In the genomic region with DNA sequence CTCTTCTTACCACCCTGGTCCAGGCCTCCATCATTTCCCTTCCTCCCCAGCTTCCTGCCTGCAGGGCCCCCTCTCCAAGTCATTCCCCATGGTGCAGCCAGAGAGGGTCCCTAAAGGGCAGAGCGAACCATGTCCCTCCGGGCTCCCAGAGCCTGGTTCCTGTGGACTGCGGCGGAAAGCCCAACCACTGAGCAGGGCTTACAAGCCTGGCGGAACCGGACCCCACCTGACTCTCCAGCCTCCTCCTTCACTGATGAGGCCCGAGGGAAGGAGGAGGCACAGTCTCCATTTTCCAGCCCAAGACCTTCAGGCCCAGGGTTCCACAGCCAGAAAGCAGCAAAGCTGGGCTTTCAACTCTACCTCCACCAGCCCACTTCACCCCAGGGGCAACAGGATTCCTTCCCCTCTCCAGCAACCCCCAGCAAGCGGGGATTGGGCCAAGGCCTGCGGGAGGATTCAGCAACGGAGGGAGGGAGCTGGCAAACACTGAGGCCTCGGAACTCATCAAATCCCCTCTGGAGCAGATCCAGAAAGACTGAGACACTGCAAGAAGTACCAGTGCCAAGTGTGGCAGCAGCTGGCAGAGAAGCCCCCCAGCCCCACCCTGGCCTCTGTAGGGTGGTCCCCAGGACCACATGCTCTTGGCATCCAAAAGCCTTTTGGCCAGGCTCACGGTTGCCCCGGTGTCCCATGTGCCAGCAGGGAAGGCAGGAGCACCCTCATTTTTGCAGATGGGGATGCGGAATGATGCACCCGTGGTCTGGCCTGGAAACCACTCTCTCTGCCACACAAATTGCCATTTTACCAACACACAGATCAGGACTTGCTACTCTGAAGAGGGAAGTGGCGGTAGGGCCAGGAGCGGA, we compare ENCODE assay signal across 1 cellular context.
TF ChIP-seq lines count a peak whose summit lies in the region.

No MANE protein-coding gene starts in this region.

TF ChIP-seq in H1, 55 proteins besides CTCF, POLR2A, EP300 and RAD21:
- TF ChIP-seq, protein P1, sequence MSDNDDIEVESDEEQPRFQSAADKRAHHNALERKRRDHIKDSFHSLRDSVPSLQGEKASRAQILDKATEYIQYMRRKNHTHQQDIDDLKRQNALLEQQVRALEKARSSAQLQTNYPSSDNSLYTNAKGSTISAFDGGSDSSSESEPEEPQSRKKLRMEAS (IDR thresholded peaks at IDR 0.05), result no peak
- TF ChIP-seq RBBP5 (IDR thresholded peaks at IDR 0.05; ENCODE audit: borderline replicate concordance, low read depth, low read length) (no peak), CTBP2 (IDR thresholded peaks at IDR 0.05; ENCODE audit: borderline replicate concordance, insufficient read depth, insufficient read length, low read length) (no peak), PHF8 (conservative IDR thresholded peaks at IDR 0.05; ENCODE audit: low read depth, low read length) (no peak), TBP (IDR thresholded peaks at IDR 0.05; ENCODE audit: low read depth, low read length) (no peak), CBX5 (IDR thresholded peaks at IDR 0.05; ENCODE audit: low read depth, low read length) (no peak), BRCA1 (IDR thresholded peaks at IDR 0.05; ENCODE audit: low read depth, low read length) (no peak), GABPA (IDR thresholded peaks at IDR 0.05; ENCODE audit: borderline replicate concordance, insufficient read depth, low read length) (no peak), YY1 (IDR thresholded peaks at IDR 0.05; ENCODE audit: low read depth, low read length) (no peak), KDM4A (IDR thresholded peaks at IDR 0.05; ENCODE audit: low read depth, low read length, severe bottlenecking) (no peak), EZH2 (IDR thresholded peaks at IDR 0.05; ENCODE audit: low read depth, low read length, severe bottlenecking) (no peak), TAF7 (optimal IDR thresholded peaks at IDR 0.05; ENCODE audit: borderline replicate concordance, low read depth, low read length) (no peak), ASH2L (IDR thresholded peaks at IDR 0.05; ENCODE audit: low read length) (no peak), SIN3A (conservative IDR thresholded peaks at IDR 0.05 in 1 of 2, IDR thresholded peaks at IDR 0.05 in 1 of 2; ENCODE audit: low read depth in 1 of 2, low read length in 2 of 2) (no peak), TEAD4 (IDR thresholded peaks at IDR 0.05; ENCODE audit: low read depth, low read length) (no peak)
- TF ChIP-seq, protein P2, sequence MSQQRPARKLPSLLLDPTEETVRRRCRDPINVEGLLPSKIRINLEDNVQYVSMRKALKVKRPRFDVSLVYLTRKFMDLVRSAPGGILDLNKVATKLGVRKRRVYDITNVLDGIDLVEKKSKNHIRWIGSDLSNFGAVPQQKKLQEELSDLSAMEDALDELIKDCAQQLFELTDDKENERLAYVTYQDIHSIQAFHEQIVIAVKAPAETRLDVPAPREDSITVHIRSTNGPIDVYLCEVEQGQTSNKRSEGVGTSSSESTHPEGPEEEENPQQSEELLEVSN (IDR thresholded peaks at IDR 0.05), result no peak
- TF ChIP-seq, protein P3, sequence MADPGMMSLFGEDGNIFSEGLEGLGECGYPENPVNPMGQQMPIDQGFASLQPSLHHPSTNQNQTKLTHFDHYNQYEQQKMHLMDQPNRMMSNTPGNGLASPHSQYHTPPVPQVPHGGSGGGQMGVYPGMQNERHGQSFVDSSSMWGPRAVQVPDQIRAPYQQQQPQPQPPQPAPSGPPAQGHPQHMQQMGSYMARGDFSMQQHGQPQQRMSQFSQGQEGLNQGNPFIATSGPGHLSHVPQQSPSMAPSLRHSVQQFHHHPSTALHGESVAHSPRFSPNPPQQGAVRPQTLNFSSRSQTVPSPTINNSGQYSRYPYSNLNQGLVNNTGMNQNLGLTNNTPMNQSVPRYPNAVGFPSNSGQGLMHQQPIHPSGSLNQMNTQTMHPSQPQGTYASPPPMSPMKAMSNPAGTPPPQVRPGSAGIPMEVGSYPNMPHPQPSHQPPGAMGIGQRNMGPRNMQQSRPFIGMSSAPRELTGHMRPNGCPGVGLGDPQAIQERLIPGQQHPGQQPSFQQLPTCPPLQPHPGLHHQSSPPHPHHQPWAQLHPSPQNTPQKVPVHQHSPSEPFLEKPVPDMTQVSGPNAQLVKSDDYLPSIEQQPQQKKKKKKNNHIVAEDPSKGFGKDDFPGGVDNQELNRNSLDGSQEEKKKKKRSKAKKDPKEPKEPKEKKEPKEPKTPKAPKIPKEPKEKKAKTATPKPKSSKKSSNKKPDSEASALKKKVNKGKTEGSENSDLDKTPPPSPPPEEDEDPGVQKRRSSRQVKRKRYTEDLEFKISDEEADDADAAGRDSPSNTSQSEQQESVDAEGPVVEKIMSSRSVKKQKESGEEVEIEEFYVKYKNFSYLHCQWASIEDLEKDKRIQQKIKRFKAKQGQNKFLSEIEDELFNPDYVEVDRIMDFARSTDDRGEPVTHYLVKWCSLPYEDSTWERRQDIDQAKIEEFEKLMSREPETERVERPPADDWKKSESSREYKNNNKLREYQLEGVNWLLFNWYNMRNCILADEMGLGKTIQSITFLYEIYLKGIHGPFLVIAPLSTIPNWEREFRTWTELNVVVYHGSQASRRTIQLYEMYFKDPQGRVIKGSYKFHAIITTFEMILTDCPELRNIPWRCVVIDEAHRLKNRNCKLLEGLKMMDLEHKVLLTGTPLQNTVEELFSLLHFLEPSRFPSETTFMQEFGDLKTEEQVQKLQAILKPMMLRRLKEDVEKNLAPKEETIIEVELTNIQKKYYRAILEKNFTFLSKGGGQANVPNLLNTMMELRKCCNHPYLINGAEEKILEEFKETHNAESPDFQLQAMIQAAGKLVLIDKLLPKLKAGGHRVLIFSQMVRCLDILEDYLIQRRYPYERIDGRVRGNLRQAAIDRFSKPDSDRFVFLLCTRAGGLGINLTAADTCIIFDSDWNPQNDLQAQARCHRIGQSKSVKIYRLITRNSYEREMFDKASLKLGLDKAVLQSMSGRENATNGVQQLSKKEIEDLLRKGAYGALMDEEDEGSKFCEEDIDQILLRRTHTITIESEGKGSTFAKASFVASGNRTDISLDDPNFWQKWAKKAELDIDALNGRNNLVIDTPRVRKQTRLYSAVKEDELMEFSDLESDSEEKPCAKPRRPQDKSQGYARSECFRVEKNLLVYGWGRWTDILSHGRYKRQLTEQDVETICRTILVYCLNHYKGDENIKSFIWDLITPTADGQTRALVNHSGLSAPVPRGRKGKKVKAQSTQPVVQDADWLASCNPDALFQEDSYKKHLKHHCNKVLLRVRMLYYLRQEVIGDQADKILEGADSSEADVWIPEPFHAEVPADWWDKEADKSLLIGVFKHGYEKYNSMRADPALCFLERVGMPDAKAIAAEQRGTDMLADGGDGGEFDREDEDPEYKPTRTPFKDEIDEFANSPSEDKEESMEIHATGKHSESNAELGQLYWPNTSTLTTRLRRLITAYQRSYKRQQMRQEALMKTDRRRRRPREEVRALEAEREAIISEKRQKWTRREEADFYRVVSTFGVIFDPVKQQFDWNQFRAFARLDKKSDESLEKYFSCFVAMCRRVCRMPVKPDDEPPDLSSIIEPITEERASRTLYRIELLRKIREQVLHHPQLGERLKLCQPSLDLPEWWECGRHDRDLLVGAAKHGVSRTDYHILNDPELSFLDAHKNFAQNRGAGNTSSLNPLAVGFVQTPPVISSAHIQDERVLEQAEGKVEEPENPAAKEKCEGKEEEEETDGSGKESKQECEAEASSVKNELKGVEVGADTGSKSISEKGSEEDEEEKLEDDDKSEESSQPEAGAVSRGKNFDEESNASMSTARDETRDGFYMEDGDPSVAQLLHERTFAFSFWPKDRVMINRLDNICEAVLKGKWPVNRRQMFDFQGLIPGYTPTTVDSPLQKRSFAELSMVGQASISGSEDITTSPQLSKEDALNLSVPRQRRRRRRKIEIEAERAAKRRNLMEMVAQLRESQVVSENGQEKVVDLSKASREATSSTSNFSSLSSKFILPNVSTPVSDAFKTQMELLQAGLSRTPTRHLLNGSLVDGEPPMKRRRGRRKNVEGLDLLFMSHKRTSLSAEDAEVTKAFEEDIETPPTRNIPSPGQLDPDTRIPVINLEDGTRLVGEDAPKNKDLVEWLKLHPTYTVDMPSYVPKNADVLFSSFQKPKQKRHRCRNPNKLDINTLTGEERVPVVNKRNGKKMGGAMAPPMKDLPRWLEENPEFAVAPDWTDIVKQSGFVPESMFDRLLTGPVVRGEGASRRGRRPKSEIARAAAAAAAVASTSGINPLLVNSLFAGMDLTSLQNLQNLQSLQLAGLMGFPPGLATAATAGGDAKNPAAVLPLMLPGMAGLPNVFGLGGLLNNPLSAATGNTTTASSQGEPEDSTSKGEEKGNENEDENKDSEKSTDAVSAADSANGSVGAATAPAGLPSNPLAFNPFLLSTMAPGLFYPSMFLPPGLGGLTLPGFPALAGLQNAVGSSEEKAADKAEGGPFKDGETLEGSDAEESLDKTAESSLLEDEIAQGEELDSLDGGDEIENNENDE (IDR thresholded peaks at IDR 0.05; ENCODE audit: insufficient replicate concordance, low read length), result no peak
- TF ChIP-seq, protein P4, sequence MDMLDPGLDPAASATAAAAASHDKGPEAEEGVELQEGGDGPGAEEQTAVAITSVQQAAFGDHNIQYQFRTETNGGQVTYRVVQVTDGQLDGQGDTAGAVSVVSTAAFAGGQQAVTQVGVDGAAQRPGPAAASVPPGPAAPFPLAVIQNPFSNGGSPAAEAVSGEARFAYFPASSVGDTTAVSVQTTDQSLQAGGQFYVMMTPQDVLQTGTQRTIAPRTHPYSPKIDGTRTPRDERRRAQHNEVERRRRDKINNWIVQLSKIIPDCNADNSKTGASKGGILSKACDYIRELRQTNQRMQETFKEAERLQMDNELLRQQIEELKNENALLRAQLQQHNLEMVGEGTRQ (IDR thresholded peaks at IDR 0.05; ENCODE audit: low read length), result no peak
TF ChIP-seq in H1: peak in this region for 0.
